Comparison of ENCODE assay signal across 17 cellular contexts in genomic region chr11:102288745-102289083, GRCh38. TPM values are rescaled to one million over a fixed set of nuclear protein-coding genes. Genes with fewer than 3 reads are reported as not detected.
A peak's percentile ranks its signal among the peaks of the same experiment; 100 is the strongest.
DNase-seq lines count a peak whose midpoint lies in the region; ATAC-seq lines count a peak whose summit lies in the region.
"Had no signal": no experiment of that assay in that cellular context is flagged by ENCODE, and none has a peak within 500 bp of the region (broad histone marks: within the 10 kb centered on the region; RNA-seq: fewer than 3 reads in every experiment).

No MANE protein-coding gene starts in this region.

- ATAC-seq in CD4-positive, CD25-positive, alpha-beta regulatory T cell (ENCODE audit: low read depth in 2 of 2): no peak

- DNase-seq in CD4-positive, CD25-positive, alpha-beta regulatory T cell: no peak
- peak; percentile 52 to 88 for DNase-seq in HAP-1 (ENCODE audit: low spot score in 2 of 2)
- DNase-seq in activated naive CD8-positive, alpha-beta T cell treated with anti-CD3 and anti-CD28 coated beads for 36 hours: no peak
- peak; percentile 61 to 86 for DNase-seq in trophoblast cell
- no peak for DNase-seq in activated naive CD4-positive, alpha-beta T cell (lab: John Stamatoyannopoulos, UW)
- no peak for DNase-seq in NCI-H2196 treated with DMSO at 0.1 percent for 48 hours (lab: John Stamatoyannopoulos, UW; ENCODE audit: unreplicated experiment)
- DNase-seq in superior temporal gyrus (ENCODE audit: extremely low spot score): no peak
- DNase-seq: dermis blood vessel endothelial cell, DMS 273 treated with DMSO at 0.1 percent for 48 hours, foreskin melanocyte, mesenchymal stem cell, NCI-H1436 treated with DMSO at 0.1 percent for 48 hours, NCI-H2171 treated with DMSO at 0.1 percent for 48 hours had no signal

- no peak overlapping the region for H3K18ac ChIP-seq in trophoblast cell (ENCODE audit: low read length)

- H3K79me1 ChIP-seq in trophoblast cell (ENCODE audit: low read length): peaks cover 6% of the 10 kb centered on the region

- in situ Hi-C loops in HAP-1 (cut with MboI; ENCODE audit: low sequenced_read_pairs): loop anchor here (5.0 to 10.0 kb wide), 2 partner anchors 59 to 206 kb away; partner anchors contain the start of gene BIRC2

- H2AK5ac ChIP-seq in trophoblast cell (ENCODE audit: low read length): no peak overlapping the region

- no peaks in the 10 kb centered on the region for H3K27me3 Mint-ChIP-seq in CD4-positive, CD25-positive, alpha-beta regulatory T cell
- H3K27me3 Mint-ChIP-seq in activated naive CD8-positive, alpha-beta T cell treated with anti-CD3 and anti-CD28 coated beads for 36 hours: no peaks in the 10 kb centered on the region
- H3K27me3 Mint-ChIP-seq: activated CD4-positive, alpha-beta memory T cell treated with anti-CD3 and anti-CD28 coated beads for 36 hours; activated T-cell treated with anti-CD3 and anti-CD28 coated beads, Interleukin-2, amount 50 U/mL, for 24 hours had no signal

- H3K14ac ChIP-seq in trophoblast cell (ENCODE audit: low read length): no peak overlapping the region

- H2BK12ac ChIP-seq in trophoblast cell (ENCODE audit: low read length): no peak overlapping the region

- peaks cover 20 to 48% (median 34%) of the 10 kb centered on the region in 4 donors for H3K4me1 Mint-ChIP-seq in CD4-positive, CD25-positive, alpha-beta regulatory T cell
- peaks cover 29% of the 10 kb centered on the region for H3K4me1 Mint-ChIP-seq in activated naive CD8-positive, alpha-beta T cell treated with anti-CD3 and anti-CD28 coated beads for 36 hours

- no peak overlapping the region for H2AFZ ChIP-seq in trophoblast cell (ENCODE audit: insufficient read depth, low read length, poor library complexity)

- no peak overlapping the region for H4K8ac ChIP-seq in trophoblast cell (ENCODE audit: low read depth, low read length)

- peak overlapping the region; percentile 33 to 79 (median 59) for H3K4me3 Mint-ChIP-seq in CD4-positive, CD25-positive, alpha-beta regulatory T cell
- peak overlapping the region; percentile 68 for H3K4me3 Mint-ChIP-seq in activated naive CD8-positive, alpha-beta T cell treated with anti-CD3 and anti-CD28 coated beads for 36 hours

- no peak overlapping the region for H4K12ac ChIP-seq in trophoblast cell (ENCODE audit: low read depth, low read length)

- H3K4ac ChIP-seq in trophoblast cell (ENCODE audit: low read depth, low read length): no peak overlapping the region

- WGBS in trophoblast cell (ENCODE audit: extremely low coverage, insufficient coverage, insufficient read length): no CpG with 5 or more reads among the region's 2 CpGs

- peak overlapping the region; percentile 69 for H3K4me3 ChIP-seq in CD4-positive, CD25-positive, alpha-beta regulatory T cell (ENCODE audit: low read depth, low read length)
- no peak overlapping the region for H3K4me3 ChIP-seq in HAP-1
- H3K4me3 ChIP-seq in trophoblast cell (ENCODE audit: low read depth, low read length): no peak overlapping the region

- H3K4me1 ChIP-seq in CD4-positive, CD25-positive, alpha-beta regulatory T cell (ENCODE audit: control insufficient read depth, insufficient read depth, low read length, poor library complexity, severe bottlenecking): peaks cover 21% of the 10 kb centered on the region
- peaks cover 25% of the 10 kb centered on the region for H3K4me1 ChIP-seq in HAP-1
- peaks cover 6 to 7% of the 10 kb centered on the region in 2 experiments for H3K4me1 ChIP-seq in trophoblast cell (ENCODE audit: control insufficient read depth in 1 of 2, insufficient read depth in 2 of 2, low read length in 2 of 2)

- no peaks in the 10 kb centered on the region for H3K9me3 Mint-ChIP-seq in CD4-positive, CD25-positive, alpha-beta regulatory T cell
- H3K9me3 Mint-ChIP-seq in activated naive CD8-positive, alpha-beta T cell treated with anti-CD3 and anti-CD28 coated beads for 36 hours: no peaks in the 10 kb centered on the region
- H3K9me3 Mint-ChIP-seq: activated CD4-positive, alpha-beta memory T cell treated with anti-CD3 and anti-CD28 coated beads for 36 hours; activated T-cell treated with anti-CD3 and anti-CD28 coated beads, Interleukin-2, amount 50 U/mL, for 24 hours had no signal

- no peak overlapping the region for H3K9ac ChIP-seq in trophoblast cell (ENCODE audit: low read length)

- no peak overlapping the region for H2BK5ac ChIP-seq in trophoblast cell (ENCODE audit: low read depth, low read length, poor library complexity)

- no peak overlapping the region for H2BK120ac ChIP-seq in trophoblast cell (ENCODE audit: insufficient read depth, low read length, poor library complexity)

- H3K4me2 ChIP-seq in trophoblast cell (ENCODE audit: low read length): no peak overlapping the region

- no peaks in the 10 kb centered on the region for H3K36me3 ChIP-seq in CD4-positive, CD25-positive, alpha-beta regulatory T cell (ENCODE audit: control insufficient read depth, insufficient read depth, low read length)
- H3K36me3 ChIP-seq in HAP-1 (replicated peaks) (no peaks in the 10 kb centered on the region), trophoblast cell (ENCODE audit: control insufficient read depth in 1 of 2, insufficient read depth in 2 of 2, low read length in 2 of 2) (no peaks in the 10 kb centered on the region)
- H3K36me3 ChIP-seq: right atrium auricular region, stomach had no signal

- H3K79me2 ChIP-seq in trophoblast cell (ENCODE audit: control insufficient read depth, insufficient read depth, low read length, poor library complexity): no peaks in the 10 kb centered on the region

- H3K27me3 ChIP-seq in CD4-positive, CD25-positive, alpha-beta regulatory T cell (ENCODE audit: control insufficient read depth, insufficient read depth, low read length): no peaks in the 10 kb centered on the region
- H3K27me3 ChIP-seq in HAP-1 (ENCODE audit: low read depth): no peaks in the 10 kb centered on the region
- H3K27me3 ChIP-seq in trophoblast cell (ENCODE audit: insufficient read depth, low read length): no peaks in the 10 kb centered on the region
- H3K27me3 ChIP-seq: right atrium auricular region, stomach had no signal

- H3K36me3 Mint-ChIP-seq in CD4-positive, CD25-positive, alpha-beta regulatory T cell: peaks cover 4% of the 10 kb centered on the region
- no peaks in the 10 kb centered on the region for H3K36me3 Mint-ChIP-seq in activated naive CD8-positive, alpha-beta T cell treated with anti-CD3 and anti-CD28 coated beads for 36 hours
- H3K36me3 Mint-ChIP-seq: activated CD4-positive, alpha-beta memory T cell treated with anti-CD3 and anti-CD28 coated beads for 36 hours had no signal

- peak overlapping the region; percentile 39 to 70 (median 56) for H3K27ac Mint-ChIP-seq in CD4-positive, CD25-positive, alpha-beta regulatory T cell
- no peak overlapping the region for H3K27ac Mint-ChIP-seq in activated naive CD8-positive, alpha-beta T cell treated with anti-CD3 and anti-CD28 coated beads for 36 hours
- H3K27ac Mint-ChIP-seq: activated CD4-positive, alpha-beta memory T cell treated with anti-CD3 and anti-CD28 coated beads for 36 hours; activated T-cell treated with anti-CD3 and anti-CD28 coated beads, Interleukin-2, amount 50 U/mL, for 24 hours had no signal

- no peak overlapping the region for H3K23ac ChIP-seq in trophoblast cell (ENCODE audit: low read length)

- no peak overlapping the region for H3K27ac ChIP-seq in CD4-positive, CD25-positive, alpha-beta regulatory T cell (ENCODE audit: insufficient read depth, low read length, poor library complexity, severe bottlenecking)
- no peak overlapping the region for H3K27ac ChIP-seq in trophoblast cell (ENCODE audit: low read depth, low read length)
- H3K27ac ChIP-seq: right atrium auricular region had no signal

- H3K9me3 ChIP-seq in CD4-positive, CD25-positive, alpha-beta regulatory T cell (ENCODE audit: control insufficient read depth in 2 of 2, low read length in 2 of 2): no peaks in the 10 kb centered on the region
- H3K9me3 ChIP-seq in HAP-1 (no peaks in the 10 kb centered on the region), trophoblast cell (ENCODE audit: insufficient read depth, low read depth, low read length) (no peaks in the 10 kb centered on the region)
- H3K9me3 ChIP-seq: right atrium auricular region, stomach had no signal

- H4K91ac ChIP-seq in trophoblast cell (ENCODE audit: low read depth, low read length): no peak overlapping the region

RNA-seq across cellular contexts. Expression of gene BIRC3, which starts 28.6 kb away (rescaled TPM):
- total RNA-seq in CD4-positive, CD25-positive, alpha-beta regulatory T cell: 239 TPM
- 100 to 1,000 TPM; 107 to 151 (median 118) TPM for polyA plus RNA-seq in CD4-positive, CD25-positive, alpha-beta regulatory T cell
- 10 to 100 TPM; 76.6 to 79.9 TPM for total RNA-seq in activated naive CD8-positive, alpha-beta T cell treated with anti-CD3 and anti-CD28 coated beads for 36 hours
- polyA plus RNA-seq in trophoblast cell (2013): 0.21 and 0.23 TPM in 2 replicates

RNA-seq across cellular contexts. Expression of gene BIRC2, which starts 58.3 kb away (rescaled TPM):
- total RNA-seq in CD4-positive, CD25-positive, alpha-beta regulatory T cell: 105 TPM
- 10 to 100 TPM; 33.0 to 48.3 (median 44.9) TPM for polyA plus RNA-seq in CD4-positive, CD25-positive, alpha-beta regulatory T cell
- total RNA-seq in activated naive CD8-positive, alpha-beta T cell treated with anti-CD3 and anti-CD28 coated beads for 36 hours: 10 to 100 TPM; 29.6 to 30.7 TPM
- polyA plus RNA-seq in trophoblast cell (2013): 38.6 and 39.2 TPM in 2 replicates

Comparison
In these comparisons a context has a peak if more than half of its experiments do, and no peak if none do; other contexts are left out.
1. DNase-seq: peak in HAP-1 (2 of 2) and trophoblast cell (2 of 2); none in CD4-positive, CD25-positive, alpha-beta regulatory T cell (0 of 3), activated naive CD8-positive, alpha-beta T cell treated with anti-CD3 and anti-CD28 coated beads for 36 hours (single experiment), activated naive CD4-positive, alpha-beta T cell (0 of 4), NCI-H2196 treated with DMSO at 0.1 percent for 48 hours (single experiment) and superior temporal gyrus (single experiment).